Comparison of ENCODE assay signal across 8 cellular contexts in genomic region chr1:215710340-215710971, GRCh38.
DNase-seq lines count a peak whose midpoint lies in the region; ATAC-seq, FAIRE-seq and TF ChIP-seq lines count a peak whose summit lies in the region.

No MANE protein-coding gene starts in this region.

- H4K20me1 ChIP-seq in astrocyte (ENCODE audit: insufficient read depth, low read length): no peaks in the 10 kb centered on the region

- CTCF ChIA-PET in naive thymus-derived CD4-positive, alpha-beta T cell (lab: Charles Lee): no interaction called here

- H3K27ac Mint-ChIP-seq in astrocyte (ENCODE audit: unreplicated experiment): no peak overlapping the region
- no peak overlapping the region for H3K27ac Mint-ChIP-seq in naive thymus-derived CD4-positive, alpha-beta T cell

- no peak overlapping the region for H3K27ac ChIP-seq in astrocyte (ENCODE audit: low read depth, low read length)
- H3K27ac ChIP-seq in lower lobe of right lung: no peak overlapping the region
- H3K27ac ChIP-seq in naive thymus-derived CD4-positive, alpha-beta T cell (ENCODE audit: low read depth, low read length): no peak overlapping the region

- POLR2A ChIA-PET in naive thymus-derived CD4-positive, alpha-beta T cell (lab: Charles Lee): no interaction called here

- no peaks in the 10 kb centered on the region for H3K27me3 ChIP-seq in astrocyte (ENCODE audit: insufficient read depth, low read length)
- H3K27me3 ChIP-seq in lower lobe of right lung (ENCODE audit: low read depth): no peaks in the 10 kb centered on the region
- H3K27me3 ChIP-seq in naive thymus-derived CD4-positive, alpha-beta T cell (ENCODE audit: control insufficient read depth in 2 of 2, insufficient read depth in 2 of 2, low read length in 2 of 2): no peaks in the 10 kb centered on the region

- ATAC-seq in GM19324 (IDR thresholded peaks at IDR 0.05; ENCODE audit: low FRiP score, unreplicated experiment): peak; percentile 73
- peak; percentile 86 for ATAC-seq in HG03378 (IDR thresholded peaks at IDR 0.05; ENCODE audit: unreplicated experiment)
- no peak for ATAC-seq in lower lobe of right lung
- no peak for ATAC-seq in naive thymus-derived CD4-positive, alpha-beta T cell

- no peak overlapping the region for H2AFZ ChIP-seq in astrocyte (ENCODE audit: low read depth, low read length)

- H3K4me2 ChIP-seq in astrocyte (ENCODE audit: low read length): no peak overlapping the region

- no peak overlapping the region for H3K9ac ChIP-seq in astrocyte (ENCODE audit: low read length)

- no peak for FAIRE-seq in astrocyte (lab: Jason Lieb, UNC)

- no peaks in the 10 kb centered on the region for H3K79me2 ChIP-seq in astrocyte (ENCODE audit: insufficient read depth, low read length)

- H3K9me3 Mint-ChIP-seq in astrocyte (ENCODE audit: unreplicated experiment): no peaks in the 10 kb centered on the region
- H3K9me3 Mint-ChIP-seq in naive thymus-derived CD4-positive, alpha-beta T cell: peaks cover 0 to 4% (median 0%) of the 10 kb centered on the region in 11 donors

- TF ChIP-seq CTCF in astrocyte (IDR thresholded peaks at IDR 0.05; ENCODE audit: insufficient read depth, low read depth, low read length): peak; percentile 62
- peak; percentile 52 for TF ChIP-seq CTCF in lower lobe of right lung (IDR thresholded peaks at IDR 0.05)

- H3K36me3 Mint-ChIP-seq in astrocyte (ENCODE audit: low read depth, unreplicated experiment): no peaks in the 10 kb centered on the region
- H3K36me3 Mint-ChIP-seq in naive thymus-derived CD4-positive, alpha-beta T cell: no peaks in the 10 kb centered on the region

- no peaks in the 10 kb centered on the region for H3K27me3 Mint-ChIP-seq in astrocyte (ENCODE audit: low read depth, unreplicated experiment)
- peaks cover 0 to 6% (median 0%) of the 10 kb centered on the region in 5 donors for H3K27me3 Mint-ChIP-seq in naive thymus-derived CD4-positive, alpha-beta T cell

- H3K4me1 ChIP-seq in astrocyte (ENCODE audit: insufficient read depth, low read length): no peaks in the 10 kb centered on the region
- H3K4me1 ChIP-seq in lower lobe of right lung: no peaks in the 10 kb centered on the region
- H3K4me1 ChIP-seq in naive thymus-derived CD4-positive, alpha-beta T cell (ENCODE audit: control insufficient read depth in 2 of 2, insufficient read depth in 2 of 2, low read length in 2 of 2): no peaks in the 10 kb centered on the region

- peak; percentile 92 for DNase-seq in DMS153 treated with DMSO at 0.1 percent for 48 hours (lab: John Stamatoyannopoulos, UW; ENCODE audit: unreplicated experiment)
- peak; percentile 60 for DNase-seq in NCI-H345 treated with DMSO at 0.1 percent for 48 hours (lab: John Stamatoyannopoulos, UW; ENCODE audit: unreplicated experiment)
- DNase-seq in astrocyte (ENCODE audit: low read depth): peak; percentile 29
- no peak for DNase-seq in lower lobe of right lung
- DNase-seq in naive thymus-derived CD4-positive, alpha-beta T cell: no peak
- DNase-seq in activated gamma-delta T cell (lab: John Stamatoyannopoulos, UW): no peak

- intact Hi-C loops in lower lobe of right lung (cut with DNase I): no loop called here
- intact Hi-C loops in naive thymus-derived CD4-positive, alpha-beta T cell (cut with micrococcal nuclease): no loop called here

- H3K36me3 ChIP-seq in astrocyte (ENCODE audit: insufficient read depth, low read length) (no peaks in the 10 kb centered on the region), lower lobe of right lung (no peaks in the 10 kb centered on the region)
- no peaks in the 10 kb centered on the region for H3K36me3 ChIP-seq in naive thymus-derived CD4-positive, alpha-beta T cell (ENCODE audit: control insufficient read depth in 2 of 3, insufficient read depth in 3 of 3, low read length in 3 of 3)

- no peaks in the 10 kb centered on the region for H3K4me1 Mint-ChIP-seq in astrocyte (ENCODE audit: low read depth, unreplicated experiment)
- H3K4me1 Mint-ChIP-seq in naive thymus-derived CD4-positive, alpha-beta T cell: no peaks in the 10 kb centered on the region

- H3K4me3 ChIP-seq in astrocyte (ENCODE audit: insufficient read depth, low read depth, low read length): no peak overlapping the region
- H3K4me3 ChIP-seq in lower lobe of right lung: no peak overlapping the region
- no peak overlapping the region for H3K4me3 ChIP-seq in naive thymus-derived CD4-positive, alpha-beta T cell (ENCODE audit: low read length)

- no peak overlapping the region for H3K4me3 Mint-ChIP-seq in astrocyte (ENCODE audit: unreplicated experiment)
- H3K4me3 Mint-ChIP-seq in naive thymus-derived CD4-positive, alpha-beta T cell: no peak overlapping the region

- H3K9me3 ChIP-seq in astrocyte (ENCODE audit: insufficient read depth, low read depth, low read length) (no peaks in the 10 kb centered on the region), lower lobe of right lung (no peaks in the 10 kb centered on the region)
- no peaks in the 10 kb centered on the region for H3K9me3 ChIP-seq in naive thymus-derived CD4-positive, alpha-beta T cell (ENCODE audit: control insufficient read depth in 2 of 3, low read length in 3 of 3)

Comparison
In these comparisons a context has a peak if more than half of its experiments do, and no peak if none do; other contexts are left out.
1. DNase-seq: peak in DMS153 treated with DMSO at 0.1 percent for 48 hours (single experiment), NCI-H345 treated with DMSO at 0.1 percent for 48 hours (single experiment) and astrocyte (single experiment); none in lower lobe of right lung (single experiment), naive thymus-derived CD4-positive, alpha-beta T cell (0 of 9) and activated gamma-delta T cell (single experiment).
2. ATAC-seq: peak in GM19324 (single experiment) and HG03378 (single experiment); none in lower lobe of right lung (0 of 2) and naive thymus-derived CD4-positive, alpha-beta T cell (single experiment).